ENCODE assay signal across 18 cellular contexts in the genomic region with DNA sequence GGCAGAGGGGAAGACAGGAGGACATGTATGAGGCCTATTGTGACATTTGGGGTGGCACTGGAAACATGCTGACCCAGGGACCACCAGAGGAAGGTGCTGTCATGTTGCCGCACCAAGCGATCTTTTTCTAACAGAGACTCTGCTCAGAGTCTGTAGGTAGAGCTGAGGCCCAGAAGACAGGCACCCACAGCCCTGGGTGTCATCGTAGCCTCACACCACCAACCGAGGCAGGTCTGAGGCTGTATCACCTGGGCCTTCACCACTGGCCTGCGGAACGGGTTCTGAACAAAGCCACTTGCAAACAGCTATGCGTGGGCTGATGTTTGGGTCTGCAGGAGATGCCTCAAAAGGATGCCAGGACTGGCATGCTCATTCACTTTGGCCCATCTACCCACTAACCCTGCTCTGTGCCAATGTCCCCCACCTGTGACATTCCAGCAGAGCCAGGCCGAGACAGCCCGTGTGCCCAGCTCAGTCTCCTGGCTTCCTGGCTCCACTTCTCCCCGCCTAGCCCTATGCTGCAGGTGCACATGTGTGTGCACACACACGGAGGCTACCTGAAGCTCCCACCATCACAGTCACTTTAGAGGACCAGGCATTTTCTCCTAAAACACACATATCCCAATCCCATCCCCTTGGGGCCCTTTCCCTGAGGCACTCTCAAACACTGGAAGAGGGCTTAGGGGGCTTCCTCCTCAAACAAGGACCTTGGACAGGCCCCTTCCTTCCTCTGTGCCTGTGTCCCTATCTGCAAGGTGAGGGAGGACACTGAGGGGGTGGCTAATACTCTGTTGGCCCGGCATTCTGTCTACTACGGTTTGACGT. TPM values are rescaled to one million over a fixed set of nuclear protein-coding genes. Genes with fewer than 3 reads are reported as not detected.
DNase-seq lines count a peak whose midpoint lies in the region; ATAC-seq and TF ChIP-seq lines count a peak whose summit lies in the region.
"Had no signal": no experiment of that assay in that cellular context is flagged by ENCODE, and none has a peak within 500 bp of the region (broad histone marks: within the 10 kb centered on the region; RNA-seq: fewer than 3 reads in every experiment).

No MANE protein-coding gene starts in this region.

- H3K4me3 ChIP-seq in dorsolateral prefrontal cortex: no peak overlapping the region
- H3K4me3 ChIP-seq: cardiac muscle cell, gastroesophageal sphincter, GM12878 had no signal

- no peak for ATAC-seq in activated naive CD8-positive, alpha-beta T cell treated with anti-CD3 and anti-CD28 coated beads, Interleukin-2, amount 10 ng/mL, durations not matched to agents 7 days and 5 days (ENCODE audit: low read depth)
- ATAC-seq in natural killer cell: no peak
- no peak for ATAC-seq in GM18861 (IDR thresholded peaks at IDR 0.05; ENCODE audit: unreplicated experiment)
- no peak for ATAC-seq in GM19328 (IDR thresholded peaks at IDR 0.05; ENCODE audit: unreplicated experiment)
- ATAC-seq: CD8-positive, alpha-beta T cell; gastroesophageal sphincter; GM12878 had no signal

- no peaks in the 10 kb centered on the region for H3K9me3 Mint-ChIP-seq in activated naive CD8-positive, alpha-beta T cell treated with anti-CD3 and anti-CD28 coated beads, Interleukin-2, amount 10 ng/mL, durations not matched to agents 7 days and 5 days
- no peaks in the 10 kb centered on the region for H3K9me3 Mint-ChIP-seq in activated naive CD8-positive, alpha-beta T cell treated with anti-CD3 and anti-CD28 coated beads for 36 hours
- no peaks in the 10 kb centered on the region for H3K9me3 Mint-ChIP-seq in natural killer cell
- H3K9me3 Mint-ChIP-seq: activated naive CD4-positive, alpha-beta T cell treated with anti-CD3 and anti-CD28 coated beads, Interleukin-2, amount 50 U/mL, for 24 hours; CD8-positive, alpha-beta T cell had no signal

- no peak overlapping the region for H3K27ac ChIP-seq in dorsolateral prefrontal cortex
- H3K27ac ChIP-seq: cardiac muscle cell, gastroesophageal sphincter had no signal

- POLR2A ChIA-PET in activated naive CD8-positive, alpha-beta T cell treated with anti-CD3 and anti-CD28 coated beads, Interleukin-2, amount 10 ng/mL, durations not matched to agents 7 days and 5 days (lab: Charles Lee): no interaction called here

- TF ChIP-seq CTCF in dorsolateral prefrontal cortex (IDR thresholded peaks at IDR 0.05 in 54 of 56, conservative IDR thresholded peaks at IDR 0.05 in 2 of 56; ENCODE audit: low read depth in 1 of 56, partially characterized antibody in 56 of 56) (no peak), natural killer cell (IDR thresholded peaks at IDR 0.05) (no peak)

- intact Hi-C loops in dorsolateral prefrontal cortex (cut with DNase I): no loop called here
- intact Hi-C loops in natural killer cell (cut with micrococcal nuclease): no loop called here

- no peaks in the 10 kb centered on the region for H3K4me1 Mint-ChIP-seq in activated naive CD8-positive, alpha-beta T cell treated with anti-CD3 and anti-CD28 coated beads, Interleukin-2, amount 10 ng/mL, durations not matched to agents 7 days and 5 days
- H3K4me1 Mint-ChIP-seq in activated naive CD8-positive, alpha-beta T cell treated with anti-CD3 and anti-CD28 coated beads for 36 hours: no peaks in the 10 kb centered on the region
- H3K4me1 Mint-ChIP-seq in natural killer cell: no peaks in the 10 kb centered on the region
- H3K4me1 Mint-ChIP-seq: activated naive CD4-positive, alpha-beta T cell treated with anti-CD3 and anti-CD28 coated beads, Interleukin-2, amount 50 U/mL, for 24 hours had no signal

- no peak overlapping the region for H3K4me3 Mint-ChIP-seq in activated naive CD8-positive, alpha-beta T cell treated with anti-CD3 and anti-CD28 coated beads, Interleukin-2, amount 10 ng/mL, durations not matched to agents 7 days and 5 days
- no peak overlapping the region for H3K4me3 Mint-ChIP-seq in activated naive CD8-positive, alpha-beta T cell treated with anti-CD3 and anti-CD28 coated beads for 36 hours
- H3K4me3 Mint-ChIP-seq in natural killer cell: no peak overlapping the region
- H3K4me3 Mint-ChIP-seq: activated naive CD4-positive, alpha-beta T cell treated with anti-CD3 and anti-CD28 coated beads, Interleukin-2, amount 50 U/mL, for 24 hours; CD8-positive, alpha-beta T cell had no signal

- H3K36me3 Mint-ChIP-seq in activated naive CD8-positive, alpha-beta T cell treated with anti-CD3 and anti-CD28 coated beads, Interleukin-2, amount 10 ng/mL, durations not matched to agents 7 days and 5 days: no peaks in the 10 kb centered on the region
- H3K36me3 Mint-ChIP-seq in activated naive CD8-positive, alpha-beta T cell treated with anti-CD3 and anti-CD28 coated beads for 36 hours: no peaks in the 10 kb centered on the region
- no peaks in the 10 kb centered on the region for H3K36me3 Mint-ChIP-seq in natural killer cell
- H3K36me3 Mint-ChIP-seq: activated naive CD4-positive, alpha-beta T cell treated with anti-CD3 and anti-CD28 coated beads, Interleukin-2, amount 50 U/mL, for 24 hours; CD8-positive, alpha-beta T cell had no signal

- DNase-seq in activated naive CD8-positive, alpha-beta T cell treated with anti-CD3 and anti-CD28 coated beads, Interleukin-2, amount 10 ng/mL, durations not matched to agents 7 days and 5 days: peak; percentile 7
- DNase-seq in activated naive CD8-positive, alpha-beta T cell treated with anti-CD3 and anti-CD28 coated beads for 36 hours: no peak
- DNase-seq in dorsolateral prefrontal cortex (peak in 7 of 10 donors; percentile 2 to 33 (median 17)), natural killer cell (peak; percentile 4), ureter (ENCODE audit: low spot score) (peak; percentile 40), NCI-H1694 treated with DMSO at 0.1 percent for 48 hours (lab: John Stamatoyannopoulos, UW) (no peak)
- DNase-seq: NCI-H1694, NCI-H524, OCI-M1 had no signal

- H3K27ac Mint-ChIP-seq in activated naive CD8-positive, alpha-beta T cell treated with anti-CD3 and anti-CD28 coated beads, Interleukin-2, amount 10 ng/mL, durations not matched to agents 7 days and 5 days: no peak overlapping the region
- no peak overlapping the region for H3K27ac Mint-ChIP-seq in activated naive CD8-positive, alpha-beta T cell treated with anti-CD3 and anti-CD28 coated beads for 36 hours
- H3K27ac Mint-ChIP-seq in natural killer cell: no peak overlapping the region
- H3K27ac Mint-ChIP-seq: activated naive CD4-positive, alpha-beta T cell treated with anti-CD3 and anti-CD28 coated beads, Interleukin-2, amount 50 U/mL, for 24 hours; CD8-positive, alpha-beta T cell had no signal

- H3K27me3 Mint-ChIP-seq in activated naive CD8-positive, alpha-beta T cell treated with anti-CD3 and anti-CD28 coated beads, Interleukin-2, amount 10 ng/mL, durations not matched to agents 7 days and 5 days: no peaks in the 10 kb centered on the region
- no peaks in the 10 kb centered on the region for H3K27me3 Mint-ChIP-seq in activated naive CD8-positive, alpha-beta T cell treated with anti-CD3 and anti-CD28 coated beads for 36 hours
- H3K27me3 Mint-ChIP-seq in natural killer cell (ENCODE audit: low read depth in 2 of 2): peaks cover 0 to 3% of the 10 kb centered on the region in 2 donors
- H3K27me3 Mint-ChIP-seq: activated naive CD4-positive, alpha-beta T cell treated with anti-CD3 and anti-CD28 coated beads, Interleukin-2, amount 50 U/mL, for 24 hours had no signal

- H3K27me3 ChIP-seq in dorsolateral prefrontal cortex: peaks cover 0 to 5% (median 0%) of the 10 kb centered on the region in 45 donors
- H3K27me3 ChIP-seq: cardiac muscle cell had no signal

RNA-seq across cellular contexts. Expression of gene TRIM29, which starts 3.6 kb away (rescaled TPM):
- not detected for total RNA-seq in activated naive CD8-positive, alpha-beta T cell treated with anti-CD3 and anti-CD28 coated beads, Interleukin-2, amount 10 ng/mL, durations not matched to agents 7 days and 5 days
- total RNA-seq in activated naive CD8-positive, alpha-beta T cell treated with anti-CD3 and anti-CD28 coated beads for 36 hours: not detected
- total RNA-seq in dorsolateral prefrontal cortex (1 to 10 TPM in 71 of 120 experiments, under 1 TPM in 35, not detected in 14; 0.22 to 6.4 (median 1.4) TPM), natural killer cell (not detected), ureter (192 TPM)
- total RNA-seq: cardiac muscle cell; CD8-positive, alpha-beta T cell; GM12878; LHCN-M2; pulmonary artery endothelial cell had no signal

Comparison
In these comparisons a context has a peak if more than half of its experiments do, and no peak if none do; other contexts are left out.
1. DNase-seq: peak in activated naive CD8-positive, alpha-beta T cell treated with anti-CD3 and anti-CD28 coated beads, Interleukin-2, amount 10 ng/mL, durations not matched to agents 7 days and 5 days (single experiment), dorsolateral prefrontal cortex (7 of 10), natural killer cell (single experiment) and ureter (single experiment); none in activated naive CD8-positive, alpha-beta T cell treated with anti-CD3 and anti-CD28 coated beads for 36 hours (single experiment) and NCI-H1694 treated with DMSO at 0.1 percent for 48 hours (single experiment).
2. RNA of gene TRIM29, which starts 3.6 kb away (total RNA-seq): 192 TPM in ureter (single experiment); 0.22 to 6.4 TPM in dorsolateral prefrontal cortex, not detected in activated naive CD8-positive, alpha-beta T cell treated with anti-CD3 and anti-CD28 coated beads, Interleukin-2, amount 10 ng/mL, durations not matched to agents 7 days and 5 days, not detected in activated naive CD8-positive, alpha-beta T cell treated with anti-CD3 and anti-CD28 coated beads for 36 hours and not detected in natural killer cell; every median in the first group is over 10 times any median in the second.